ENCODE assay signal across 18 cellular contexts in the genomic region with DNA sequence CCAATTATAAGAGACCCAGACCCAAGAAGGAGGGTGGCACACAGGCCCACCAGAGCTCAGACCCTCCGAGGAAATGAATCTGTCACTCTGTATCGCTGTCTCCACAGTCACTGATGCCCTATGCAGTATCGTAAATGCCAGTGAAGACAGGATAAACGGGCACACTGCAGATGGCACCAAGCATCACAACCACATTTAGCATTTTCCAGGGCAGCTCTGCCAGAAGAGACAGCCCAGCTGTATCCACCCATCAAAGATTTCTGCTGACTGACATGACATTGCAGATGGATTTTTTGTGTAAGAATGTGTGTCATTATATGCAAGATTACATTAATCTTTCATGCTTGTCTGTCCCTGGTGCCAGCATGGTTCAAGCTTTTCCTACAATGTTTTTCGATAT.
"Had no signal": no experiment of that assay in that cellular context is flagged by ENCODE, and none has a peak within 500 bp of the region (broad histone marks: within the 10 kb centered on the region; RNA-seq: fewer than 3 reads in every experiment).

No MANE protein-coding gene starts in this region.

- DNase-seq: effector memory CD4-positive, alpha-beta T cell; heart left ventricle; hippocampal formation; left colon; left ventricle myocardium superior; mesendoderm; occipital lobe; stimulated activated naive CD4-positive, alpha-beta T cell; stomach had no signal

- H3K27me3 ChIP-seq: stomach had no signal

- H3K4me3 ChIP-seq: heart left ventricle, lung, prostate gland, skin epidermis, stomach had no signal

- H3K9me3 ChIP-seq: heart left ventricle, prostate gland, stomach had no signal

- H3K27ac ChIP-seq: heart left ventricle, parathyroid adenoma, prostate gland, skin epidermis, stomach had no signal

- H3K36me3 ChIP-seq: heart left ventricle, prostate gland, stomach had no signal

- H2AFZ ChIP-seq: parathyroid adenoma had no signal

- H3K79me2 ChIP-seq: parathyroid adenoma had no signal

- FAIRE-seq: endometrium, urothelium cell line had no signal

- H3K4me1 ChIP-seq: heart left ventricle, parathyroid adenoma, prostate gland, stomach had no signal

- ATAC-seq: esophagus mucosa; heart left ventricle; left colon; left ventricle myocardium superior; natural killer cell treated with Interleukin-12 subunit alpha and Interleukin-12 subunit beta and Interleukin-15 and Interleukin-18, amount 100 ng/mL, for 72 hours; sciatic nerve had no signal

- H3K9ac ChIP-seq: parathyroid adenoma had no signal
